ENCODE assay signal across 29 cellular contexts in genomic region chr3:166472015-166472414, GRCh38.
"Had no signal": no experiment of that assay in that cellular context is flagged by ENCODE, and none has a peak within 500 bp of the region (broad histone marks: within the 10 kb centered on the region; RNA-seq: fewer than 3 reads in every experiment).

No MANE protein-coding gene starts in this region.

- H3K27ac ChIP-seq: VCaP had no signal

- DNase-seq: activated B cell treated with CpG ODN at 0.5 μM for 24 hours; activated CD4-positive, alpha-beta memory T cell treated with anti-CD3 and anti-CD28 coated beads, Interleukin-2, amount 10 ng/mL, durations not matched to agents 7 days and 5 days; activated CD4-positive, alpha-beta T cell treated with anti-CD3 and anti-CD28 coated beads for 4 hours; activated CD4-positive, CD25-positive, alpha-beta regulatory T cell treated with anti-CD3 and anti-CD28 coated beads, Interleukin-2, amount 50 U/mL, for 72 hours; activated CD8-positive, alpha-beta memory T cell treated with anti-CD3 and anti-CD28 coated beads for 24 hours; activated CD8-positive, alpha-beta memory T cell treated with anti-CD3 and anti-CD28 coated beads, Interleukin-2, amount 10 ng/mL, durations not matched to agents 7 days and 5 days; activated CD8-positive, alpha-beta memory T cell treated with anti-CD3 and anti-CD28 coated beads, Interleukin-2, amount 50 U/mL, for 48 hours; activated effector memory CD4-positive, alpha-beta T cell treated with Interleukin-2 at 50 U/mL for 16 hours; activated naive CD4-positive, alpha-beta T cell treated with anti-CD3 and anti-CD28 coated beads, Interleukin-2, amount 10 ng/mL, durations not matched to agents 7 days and 5 days; activated naive CD8-positive, alpha-beta T cell treated with anti-CD3 and anti-CD28 coated beads, Interleukin-2, amount 50 U/mL, for 24 hours; activated T-cell treated with anti-CD3 and anti-CD28 coated beads, Interleukin-2, amount 50 U/mL, for 48 hours; anterior cingulate cortex; caudate nucleus; NCI-H1105; NCI-H1417 treated with DMSO at 0.1 percent for 48 hours; NCI-H1930; NCI-H2081 treated with DMSO at 0.1 percent for 48 hours; NCI-H226; NCI-H526; NCI-H748 treated with DMSO at 0.1 percent for 48 hours; OCI-M1; SIG-M5; SW 1271; T-helper 1 cell; T-helper 2 cell; T-helper 9 cell had no signal

- ATAC-seq: activated CD8-positive, alpha-beta memory T cell treated with anti-CD3 and anti-CD28 coated beads, Interleukin-2, amount 10 ng/mL, durations not matched to agents 7 days and 5 days; activated naive CD8-positive, alpha-beta T cell treated with anti-CD3 and anti-CD28 coated beads, Interleukin-2, amount 50 U/mL, for 24 hours had no signal

- FAIRE-seq: bronchial epithelial cell, colon had no signal
